1 cellular context compared by ENCODE assay signal in genomic region chr9:99906403-99907207, GRCh38.
TF ChIP-seq lines count a peak whose summit lies in the region.

TSS of gene STX17 (plus strand) at chr9:99906654. CDS start at chr9:99915240, 8,586 bp downstream.

TF ChIP-seq in GM12878, 131 proteins besides CTCF, POLR2A, EP300 and RAD21 (continued from another document and continues in another):
- 0 out of 2 replicates have a peak, but pooled peaks have one; percentile 19 for TF ChIP-seq ZBTB11 (CRISPR knock-in tag; IDR thresholded peaks at IDR 0.05)
- TF ChIP-seq ATF2 (IDR thresholded peaks at IDR 0.05; ENCODE audit: low read length) = no peak
- 0 out of 2 replicates have a peak, but pooled peaks have one; percentile 55 for TF ChIP-seq DPF2 (IDR thresholded peaks at IDR 0.05)
- no peak for TF ChIP-seq JUNB (IDR thresholded peaks at IDR 0.05)
- no peak for TF ChIP-seq ZBTB40 (IDR thresholded peaks at IDR 0.05; ENCODE audit: borderline replicate concordance)
- peak; percentile 99 for TF ChIP-seq ASH2L (IDR thresholded peaks at IDR 0.05; ENCODE audit: borderline replicate concordance, low read depth)
- peak; percentile 58 for TF ChIP-seq NRF1 (conservative IDR thresholded peaks at IDR 0.05; ENCODE audit: low read depth, low read length)
- no peak for TF ChIP-seq SUZ12 (IDR thresholded peaks at IDR 0.05; ENCODE audit: unreplicated experiment)
- TF ChIP-seq CREB1 (IDR thresholded peaks at IDR 0.05; ENCODE audit: low read depth) = peak; percentile 30; the same call in 1 of the 2 replicates
- peak; percentile 21; the same call in 1 of the 2 replicates for TF ChIP-seq ZNF687 (IDR thresholded peaks at IDR 0.05)
- TF ChIP-seq EED (IDR thresholded peaks at IDR 0.05; ENCODE audit: low read depth) = peak; percentile 62
- TF ChIP-seq EGR1 (IDR thresholded peaks at IDR 0.05; ENCODE audit: borderline replicate concordance in 1 of 2, low read depth in 2 of 2, low read length in 2 of 2) = peak in 1 of 2 experiments; percentile 77; a peak in 2 of 3 replicates
- TF ChIP-seq KDM1A (IDR thresholded peaks at IDR 0.05; ENCODE audit: borderline replicate concordance) = no peak
- peak; percentile 43; the same call in 1 of the 2 replicates for TF ChIP-seq CREM (IDR thresholded peaks at IDR 0.05; ENCODE audit: low read depth)
- no peak for TF ChIP-seq BCLAF1 (IDR thresholded peaks at IDR 0.05)
- TF ChIP-seq HSF1 (IDR thresholded peaks at IDR 0.05; ENCODE audit: low read depth, low read length) = no peak
- 0 out of 2 replicates have a peak, but pooled peaks have one; percentile 19 for TF ChIP-seq TARDBP (IDR thresholded peaks at IDR 0.05; ENCODE audit: borderline replicate concordance)
- TF ChIP-seq KLF5 (IDR thresholded peaks at IDR 0.05; ENCODE audit: partially characterized antibody) = peak; percentile 37
- no peak for TF ChIP-seq BCL11A (IDR thresholded peaks at IDR 0.05; ENCODE audit: low read depth, low read length)
- TF ChIP-seq GABPA (IDR thresholded peaks at IDR 0.05; ENCODE audit: low read depth) = 0 out of 2 replicates have a peak, but pooled peaks have one; percentile 19
- peak; percentile 77 for TF ChIP-seq GATAD2B (conservative IDR thresholded peaks at IDR 0.05; ENCODE audit: low read depth)
- TF ChIP-seq HDAC6 (IDR thresholded peaks at IDR 0.05; ENCODE audit: unreplicated experiment) = peak; percentile 69
- peak; percentile 71 for TF ChIP-seq POLR2AphosphoS5 (IDR thresholded peaks at IDR 0.05; ENCODE audit: low read length)
- 0 out of 2 replicates have a peak, but pooled peaks have one; percentile 12 for TF ChIP-seq REST (IDR thresholded peaks at IDR 0.05; ENCODE audit: low read depth, low read length)
- no peak for TF ChIP-seq ZZZ3 (IDR thresholded peaks at IDR 0.05; ENCODE audit: control insufficient read depth, insufficient read length, low read depth)
- TF ChIP-seq BHLHE40 (IDR thresholded peaks at IDR 0.05; ENCODE audit: borderline replicate concordance in 1 of 2, low read depth in 2 of 2, low read length in 1 of 2) = no peak; a peak in 2 of 4 replicates
- TF ChIP-seq NKRF (conservative IDR thresholded peaks at IDR 0.05) = peak; percentile 50
- TF ChIP-seq MTA3 (IDR thresholded peaks at IDR 0.05; ENCODE audit: borderline replicate concordance, low read length) = no peak
- TF ChIP-seq CHD4 (IDR thresholded peaks at IDR 0.05) = no peak
- peak; percentile 43; the same call in 1 of the 2 replicates for TF ChIP-seq NBN (IDR thresholded peaks at IDR 0.05)
- TF ChIP-seq SMAD1 (IDR thresholded peaks at IDR 0.05; ENCODE audit: low read depth, partially characterized antibody) = no peak
- TF ChIP-seq TAF1 (IDR thresholded peaks at IDR 0.05; ENCODE audit: borderline replicate concordance, low read depth, low read length) = peak; percentile 64; the same call in 1 of the 2 replicates
